ENCODE assay signal across 17 cellular contexts in the genomic region with DNA sequence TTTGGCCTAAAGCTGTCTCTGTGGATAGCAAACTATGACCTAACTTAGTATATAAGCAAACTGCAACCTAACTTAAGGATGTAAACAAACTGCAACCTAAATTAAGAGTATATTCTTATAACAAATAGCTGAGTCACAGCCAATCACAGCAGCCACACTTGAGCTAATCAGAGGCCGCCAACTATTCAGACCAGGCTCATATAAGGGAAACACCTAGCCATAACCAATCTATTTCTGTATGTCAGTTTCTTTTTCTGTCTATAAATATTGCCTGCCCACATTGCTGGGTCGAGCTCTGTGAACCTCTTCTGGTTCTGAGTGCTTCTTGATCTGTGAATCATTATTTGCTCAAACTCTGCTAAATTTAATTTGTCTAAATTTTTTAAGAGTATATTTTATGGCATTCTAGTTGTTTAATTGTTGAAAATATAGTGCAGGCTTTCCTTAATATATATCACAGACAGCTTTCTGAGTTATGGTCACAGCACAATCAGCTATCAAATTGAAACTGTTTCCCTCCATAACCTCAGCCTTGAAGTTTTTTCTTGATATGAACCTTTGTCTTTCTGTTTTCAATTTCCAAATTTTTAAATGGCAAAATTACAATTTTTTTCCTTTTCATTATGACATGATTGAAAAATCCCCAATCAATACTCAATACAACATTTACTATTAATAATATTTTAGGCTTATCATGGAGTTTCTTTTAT.
DNase-seq lines count a peak whose midpoint lies in the region; ATAC-seq lines count a peak whose summit lies in the region.
"Had no signal": no experiment of that assay in that cellular context is flagged by ENCODE, and none has a peak within 500 bp of the region (broad histone marks: within the 10 kb centered on the region; RNA-seq: fewer than 3 reads in every experiment).

No MANE protein-coding gene starts in this region.

- ATAC-seq in GM18870 (IDR thresholded peaks at IDR 0.05; ENCODE audit: unreplicated experiment) (peak; percentile 85), HG02610 (IDR thresholded peaks at IDR 0.05; ENCODE audit: unreplicated experiment) (peak; percentile 98), HG03565 (IDR thresholded peaks at IDR 0.05; ENCODE audit: unreplicated experiment) (peak; percentile 77), HG03521 (IDR thresholded peaks at IDR 0.05; ENCODE audit: unreplicated experiment) (no peak)
- ATAC-seq: left ventricle myocardium superior, natural killer cell had no signal

- peak overlapping the region; percentile 91 for H3K27ac ChIP-seq in substantia nigra (ENCODE audit: low read depth, low read length, poor library complexity, severe bottlenecking)
- H3K27ac ChIP-seq: SK-N-MC, thyroid gland had no signal

- DNase-seq in substantia nigra (lab: John Stamatoyannopoulos, UW) (no peak), NK-92 (lab: John Stamatoyannopoulos, UW; ENCODE audit: unreplicated experiment) (no peak), AML-193 (lab: John Stamatoyannopoulos, UW) (no peak)
- DNase-seq: activated gamma-delta T cell, DND-41, Karpas-422, left ventricle myocardium superior, natural killer cell, NCI-H1417, NCI-H226, retina, thyroid gland had no signal
